Comparison of ENCODE assay signal across 8 cellular contexts in the genomic region with DNA sequence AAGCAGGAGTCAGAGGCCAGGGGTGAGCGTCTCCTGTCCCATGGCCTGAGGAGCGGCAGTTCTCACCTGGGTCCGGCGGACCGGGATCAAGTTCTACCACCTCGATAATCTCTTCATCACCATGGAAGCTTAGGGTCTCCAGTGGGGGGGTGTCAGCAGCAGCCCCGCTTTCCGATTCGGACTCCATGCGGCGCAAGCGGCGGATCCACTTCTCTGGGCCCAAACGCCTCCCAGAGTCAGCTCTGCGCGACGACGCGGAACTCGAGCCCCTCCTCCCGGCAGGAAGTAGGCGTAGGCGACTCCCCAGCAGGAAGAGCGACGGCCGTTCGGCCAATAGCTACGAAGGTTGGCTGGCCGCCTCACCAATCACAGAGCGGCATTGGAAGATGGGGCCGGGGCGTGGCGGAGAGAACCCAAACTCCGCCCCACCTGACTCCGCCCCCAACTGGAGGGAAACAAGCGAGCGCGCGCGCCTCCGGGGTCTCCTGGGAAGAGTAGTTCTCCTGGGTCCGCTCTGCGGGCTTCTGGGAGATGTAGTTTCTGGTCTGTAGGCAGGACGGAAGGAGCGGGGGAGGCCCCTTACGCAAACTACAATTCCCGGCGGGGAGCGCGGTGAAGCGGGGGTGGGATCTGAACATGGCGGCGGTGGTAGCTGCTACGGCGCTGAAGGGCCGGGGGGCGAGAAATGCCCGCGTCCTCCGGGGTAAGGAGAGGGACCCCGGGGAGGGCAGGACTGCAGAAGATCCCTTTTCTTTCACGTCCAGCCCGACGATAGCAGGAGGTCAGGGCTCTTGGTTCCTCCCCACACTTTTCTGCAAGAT. TPM values are rescaled to one million over a fixed set of nuclear protein-coding genes. Genes with fewer than 3 reads are reported as not detected.
DNase-seq lines count a peak whose midpoint lies in the region; ATAC-seq, FAIRE-seq and TF ChIP-seq lines count a peak whose summit lies in the region.

A gene with protein sequence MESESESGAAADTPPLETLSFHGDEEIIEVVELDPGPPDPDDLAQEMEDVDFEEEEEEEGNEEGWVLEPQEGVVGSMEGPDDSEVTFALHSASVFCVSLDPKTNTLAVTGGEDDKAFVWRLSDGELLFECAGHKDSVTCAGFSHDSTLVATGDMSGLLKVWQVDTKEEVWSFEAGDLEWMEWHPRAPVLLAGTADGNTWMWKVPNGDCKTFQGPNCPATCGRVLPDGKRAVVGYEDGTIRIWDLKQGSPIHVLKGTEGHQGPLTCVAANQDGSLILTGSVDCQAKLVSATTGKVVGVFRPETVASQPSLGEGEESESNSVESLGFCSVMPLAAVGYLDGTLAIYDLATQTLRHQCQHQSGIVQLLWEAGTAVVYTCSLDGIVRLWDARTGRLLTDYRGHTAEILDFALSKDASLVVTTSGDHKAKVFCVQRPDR (minus strand): TSS at position 238 of the 821 bp plus-strand sequence. CDS start 51 bp downstream, at position 187.
A gene with protein sequence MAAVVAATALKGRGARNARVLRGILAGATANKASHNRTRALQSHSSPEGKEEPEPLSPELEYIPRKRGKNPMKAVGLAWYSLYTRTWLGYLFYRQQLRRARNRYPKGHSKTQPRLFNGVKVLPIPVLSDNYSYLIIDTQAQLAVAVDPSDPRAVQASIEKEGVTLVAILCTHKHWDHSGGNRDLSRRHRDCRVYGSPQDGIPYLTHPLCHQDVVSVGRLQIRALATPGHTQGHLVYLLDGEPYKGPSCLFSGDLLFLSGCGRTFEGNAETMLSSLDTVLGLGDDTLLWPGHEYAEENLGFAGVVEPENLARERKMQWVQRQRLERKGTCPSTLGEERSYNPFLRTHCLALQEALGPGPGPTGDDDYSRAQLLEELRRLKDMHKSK (plus strand): TSS at position 620 of the 821 bp plus-strand sequence. CDS start 17 bp downstream, at position 637.

- DNase-seq in AML-193 (lab: John Stamatoyannopoulos, UW) (peak; percentile 99), NCI-H510A treated with DMSO at 0.1 percent for 48 hours (lab: John Stamatoyannopoulos, UW) (peak; percentile 99), chondrocyte (ENCODE audit: low spot score) (peak; percentile 100), kidney (peak; percentile 100)
- peak; percentile 100 for DNase-seq in activated CD4-positive, alpha-beta T cell treated with anti-CD3 and anti-CD28 coated beads for 24 hours (ENCODE audit: low read depth in 2 of 2)
- DNase-seq in stimulated activated CD4-positive, alpha-beta T cell treated with anti-CD3 and anti-CD28 coated beads, Interleukin-15, amount 100 ng/mL, for 24 hours: peak; percentile 100

- H3K36me3 Mint-ChIP-seq in chondrocyte (ENCODE audit: low read depth): peaks cover 19% of the 10 kb centered on the region

- H3K4me3 ChIP-seq in kidney (ENCODE audit: low read length in 2 of 2): peak within 1 kb of the TSS; percentile 97 to 98

- peak; percentile 99 for FAIRE-seq in kidney (lab: Jason Lieb, UNC)

- intact Hi-C loops in kidney (cut with DNase I): loop anchor here (10.0 kb wide), 1 partner anchor 195 kb away; no protein-coding TSS in a partner anchor

- no peaks in the 10 kb centered on the region for H3K9me3 Mint-ChIP-seq in chondrocyte (ENCODE audit: low read depth)

- H3K9me3 ChIP-seq in kidney (ENCODE audit: control insufficient read depth in 1 of 2, low read length in 2 of 2): no peaks in the 10 kb centered on the region

- H3K4me1 ChIP-seq in kidney (ENCODE audit: control insufficient read depth in 1 of 2, insufficient read depth in 1 of 2, low read depth in 1 of 2, low read length in 2 of 2): peaks cover 8 to 29% of the 10 kb centered on the region in 2 donors

- H3K36me3 ChIP-seq in kidney (ENCODE audit: control insufficient read depth in 1 of 2, insufficient read depth in 2 of 2, low read length in 2 of 2): peaks cover 22 to 42% of the 10 kb centered on the region in 2 donors

- peaks cover 40% of the 10 kb centered on the region for H3K4me1 Mint-ChIP-seq in chondrocyte (ENCODE audit: low read depth)

- peak within 1 kb of the TSS; percentile 76 to 89 for H3K27ac ChIP-seq in kidney (ENCODE audit: low read depth in 2 of 2, low read length in 2 of 2)

- peak within 1 kb of the TSS; percentile 71 to 94 for H3K9ac ChIP-seq in kidney (ENCODE audit: low read length in 2 of 2)

- peak within 1 kb of the TSS; percentile 95 for H3K4me3 Mint-ChIP-seq in chondrocyte (ENCODE audit: unreplicated experiment)

- TF ChIP-seq POLR2A in GM19193 (IDR thresholded peaks at IDR 0.05; ENCODE audit: extremely low read depth, insufficient read depth, insufficient read length): peak; percentile 68

- TF ChIP-seq CTCF in chondrocyte (IDR thresholded peaks at IDR 0.05): peak; percentile 47
- peak; percentile 15 for TF ChIP-seq CTCF in kidney (IDR thresholded peaks at IDR 0.05; ENCODE audit: borderline replicate concordance, extremely low read depth, insufficient read depth)

- H3K27ac Mint-ChIP-seq in chondrocyte (ENCODE audit: unreplicated experiment): peak within 1 kb of the TSS; percentile 94

- ATAC-seq in HG03439 (IDR thresholded peaks at IDR 0.05; ENCODE audit: unreplicated experiment): peak; percentile 90

- no peaks in the 10 kb centered on the region for H3K27me3 Mint-ChIP-seq in chondrocyte (ENCODE audit: low read depth)

RNA-seq across cellular contexts. Expression of the first gene that starts in this region (rescaled TPM):
- total RNA-seq in chondrocyte (39.6 to 42.6 TPM (median 42.4 TPM) in 3 replicates), kidney (70.1 TPM)
- 108 TPM for polyA plus RNA-seq in kidney (ENCODE audit: insufficient read depth, low read depth, low replicate concordance)

RNA-seq across cellular contexts. Expression of the second gene that starts in this region (rescaled TPM):
- total RNA-seq in chondrocyte: 28.9 to 49.9 TPM (median 31.3 TPM) in 3 replicates
- total RNA-seq in kidney: 90.6 TPM
- 244 TPM for polyA plus RNA-seq in kidney (ENCODE audit: insufficient read depth, low read depth, low replicate concordance)

Comparison
In these comparisons a context has a peak if more than half of its experiments do, and no peak if none do; other contexts are left out.
1. Peak in every context shown above with its lines: DNase-seq, ATAC-seq, H3K4me3 ChIP-seq and H3K27ac ChIP-seq.